In the genomic region with DNA sequence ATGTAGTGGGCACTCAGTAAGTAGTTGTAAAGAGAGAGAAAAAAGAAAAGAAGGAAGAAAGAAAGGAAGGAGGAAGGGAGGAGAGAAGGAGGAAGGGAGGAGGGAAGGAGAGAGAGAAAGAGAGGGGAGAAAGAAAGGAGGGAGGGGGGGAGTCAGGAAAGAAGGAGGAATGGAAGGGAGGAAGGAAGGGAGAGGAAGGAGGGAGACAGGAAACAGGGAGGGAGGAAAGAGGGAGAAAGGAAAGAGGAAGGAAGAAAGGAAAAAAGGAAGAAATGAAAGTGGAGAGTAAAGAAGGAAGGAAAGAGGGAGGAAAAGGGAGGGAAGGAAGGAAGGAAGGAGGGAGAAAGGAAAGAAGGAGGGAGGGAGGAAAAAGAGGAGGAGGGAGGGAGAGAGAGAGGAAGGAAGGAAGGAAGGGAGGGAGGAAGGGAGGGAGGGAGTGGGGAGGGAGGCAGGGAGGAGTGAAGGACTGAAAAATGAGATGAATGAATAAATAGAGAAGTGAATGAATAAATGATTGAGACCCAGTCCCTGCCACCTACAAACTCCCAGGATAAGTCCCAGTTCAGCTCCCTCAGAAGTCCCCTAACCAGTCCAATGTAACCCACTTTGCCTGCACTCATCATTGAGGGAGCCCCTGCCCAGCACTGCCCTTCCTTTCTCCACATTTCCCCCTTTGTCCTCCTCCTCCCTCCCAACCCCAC, we compare ENCODE assay signal across 28 cellular contexts.
"Had no signal": no experiment of that assay in that cellular context is flagged by ENCODE, and none has a peak within 500 bp of the region (broad histone marks: within the 10 kb centered on the region; RNA-seq: fewer than 3 reads in every experiment).

No MANE protein-coding gene starts in this region.

- H3K9me3 ChIP-seq: breast epithelium, esophagus muscularis mucosa, upper lobe of right lung had no signal

- H3K4me3 ChIP-seq: breast epithelium, esophagus muscularis mucosa, skin epidermis, upper lobe of right lung had no signal

- H3K4me1 ChIP-seq: breast epithelium, esophagus muscularis mucosa, upper lobe of right lung had no signal

- H3K27ac ChIP-seq: esophagus muscularis mucosa, skin epidermis, upper lobe of right lung had no signal

- H3K27ac Mint-ChIP-seq: activated CD4-positive, alpha-beta T cell treated with anti-CD3 and anti-CD28 coated beads for 36 hours; activated CD8-positive, alpha-beta memory T cell treated with anti-CD3 and anti-CD28 coated beads, Interleukin-2, amount 10 ng/mL, durations not matched to agents 7 days and 5 days; activated CD8-positive, alpha-beta T cell treated with anti-CD3 and anti-CD28 coated beads, Interleukin-2, amount 10 ng/mL, durations not matched to agents 7 days and 5 days; activated naive CD4-positive, alpha-beta T cell treated with anti-CD3 and anti-CD28 coated beads, Interleukin-2, amount 50 U/mL, for 72 hours; natural killer cell; stimulated activated effector memory CD8-positive, alpha-beta T cell treated with anti-CD3 and anti-CD28 coated beads, Interleukin-12 subunit alpha, Interleukin-12 subunit beta, amount 100 ng/mL, for 72 hours; stimulated activated naive CD8-positive, alpha-beta T cell treated with anti-CD3 and anti-CD28 coated beads, Interleukin-15, Interleukin-2, amounts not matched to agents 100 ng/mL and 50 ng/mL, for 24 hours; T-helper 2 cell treated with Interferon-gamma antibody and Interleukin-4, amounts not matched to agents 5 μg/mL and 100 μg/mL, for 36 hours had no signal

- H3K27me3 ChIP-seq: breast epithelium, upper lobe of right lung had no signal

- ATAC-seq: activated CD4-positive, alpha-beta T cell treated with anti-CD3 and anti-CD28 coated beads for 36 hours; activated CD8-positive, alpha-beta memory T cell treated with anti-CD3 and anti-CD28 coated beads, Interleukin-2, amount 10 ng/mL, durations not matched to agents 7 days and 5 days; activated CD8-positive, alpha-beta T cell treated with anti-CD3 and anti-CD28 coated beads, Interleukin-2, amount 10 ng/mL, durations not matched to agents 7 days and 5 days; activated naive CD4-positive, alpha-beta T cell treated with anti-CD3 and anti-CD28 coated beads, Interleukin-2, amount 50 U/mL, for 72 hours; left cardiac atrium; left ventricle myocardium superior; natural killer cell; sciatic nerve; stimulated activated effector memory CD8-positive, alpha-beta T cell treated with anti-CD3 and anti-CD28 coated beads, Interleukin-12 subunit alpha, Interleukin-12 subunit beta, amount 100 ng/mL, for 72 hours; upper lobe of right lung had no signal

- H3K36me3 Mint-ChIP-seq: activated CD8-positive, alpha-beta memory T cell treated with anti-CD3 and anti-CD28 coated beads, Interleukin-2, amount 10 ng/mL, durations not matched to agents 7 days and 5 days; activated naive CD4-positive, alpha-beta T cell treated with anti-CD3 and anti-CD28 coated beads, Interleukin-2, amount 50 U/mL, for 72 hours; natural killer cell; stimulated activated effector memory CD8-positive, alpha-beta T cell treated with anti-CD3 and anti-CD28 coated beads, Interleukin-12 subunit alpha, Interleukin-12 subunit beta, amount 100 ng/mL, for 72 hours had no signal

- DNase-seq: activated CD4-positive, alpha-beta T cell treated with anti-CD3 and anti-CD28 coated beads for 36 hours; activated CD4-positive, CD25-positive, alpha-beta regulatory T cell; activated CD8-positive, alpha-beta memory T cell treated with anti-CD3 and anti-CD28 coated beads, Interleukin-2, amount 10 ng/mL, durations not matched to agents 7 days and 5 days; activated CD8-positive, alpha-beta T cell treated with anti-CD3 and anti-CD28 coated beads, Interleukin-2, amount 10 ng/mL, durations not matched to agents 7 days and 5 days; activated naive CD4-positive, alpha-beta T cell; activated T-cell treated with anti-CD3 and anti-CD28 coated beads, Interleukin-2, amount 50 U/mL, for 48 hours; central memory CD4-positive, alpha-beta T cell; dermis blood vessel endothelial cell; effector CD4-positive, alpha-beta T cell; foreskin melanocyte; glutamatergic neuron; left cardiac atrium; left ventricle myocardium superior; natural killer cell; posterior cingulate gyrus; stimulated activated CD4-positive, alpha-beta T cell treated with anti-CD3 and anti-CD28 coated beads, Interleukin-4, amount 100 ng/mL, for 24 hours; T-helper 1 cell; upper lobe of right lung had no signal

- H3K4me3 Mint-ChIP-seq: activated CD4-positive, alpha-beta T cell treated with anti-CD3 and anti-CD28 coated beads for 36 hours; activated CD8-positive, alpha-beta memory T cell treated with anti-CD3 and anti-CD28 coated beads, Interleukin-2, amount 10 ng/mL, durations not matched to agents 7 days and 5 days; activated CD8-positive, alpha-beta T cell treated with anti-CD3 and anti-CD28 coated beads, Interleukin-2, amount 10 ng/mL, durations not matched to agents 7 days and 5 days; natural killer cell; stimulated activated effector memory CD8-positive, alpha-beta T cell treated with anti-CD3 and anti-CD28 coated beads, Interleukin-12 subunit alpha, Interleukin-12 subunit beta, amount 100 ng/mL, for 72 hours; stimulated activated naive CD8-positive, alpha-beta T cell treated with anti-CD3 and anti-CD28 coated beads, Interleukin-15, Interleukin-2, amounts not matched to agents 100 ng/mL and 50 ng/mL, for 24 hours; T-helper 2 cell treated with Interferon-gamma antibody and Interleukin-4, amounts not matched to agents 5 μg/mL and 100 μg/mL, for 36 hours had no signal

- H3K4me1 Mint-ChIP-seq: activated CD4-positive, alpha-beta T cell treated with anti-CD3 and anti-CD28 coated beads for 36 hours; activated CD8-positive, alpha-beta memory T cell treated with anti-CD3 and anti-CD28 coated beads, Interleukin-2, amount 10 ng/mL, durations not matched to agents 7 days and 5 days; natural killer cell; stimulated activated effector memory CD8-positive, alpha-beta T cell treated with anti-CD3 and anti-CD28 coated beads, Interleukin-12 subunit alpha, Interleukin-12 subunit beta, amount 100 ng/mL, for 72 hours had no signal

- H3K36me3 ChIP-seq: breast epithelium, esophagus muscularis mucosa, upper lobe of right lung had no signal

- H3K27me3 Mint-ChIP-seq: activated CD4-positive, alpha-beta T cell treated with anti-CD3 and anti-CD28 coated beads for 36 hours; activated CD8-positive, alpha-beta memory T cell treated with anti-CD3 and anti-CD28 coated beads, Interleukin-2, amount 10 ng/mL, durations not matched to agents 7 days and 5 days; stimulated activated naive CD8-positive, alpha-beta T cell treated with anti-CD3 and anti-CD28 coated beads, Interleukin-15, Interleukin-2, amounts not matched to agents 100 ng/mL and 50 ng/mL, for 24 hours had no signal

- H3K9me3 Mint-ChIP-seq: stimulated activated naive CD8-positive, alpha-beta T cell treated with anti-CD3 and anti-CD28 coated beads, Interleukin-15, Interleukin-2, amounts not matched to agents 100 ng/mL and 50 ng/mL, for 24 hours; T-helper 2 cell treated with Interferon-gamma antibody and Interleukin-4, amounts not matched to agents 5 μg/mL and 100 μg/mL, for 36 hours had no signal

- FAIRE-seq: colon, keratinocyte had no signal
